ENCODE assay signal across 14 cellular contexts in the genomic region with DNA sequence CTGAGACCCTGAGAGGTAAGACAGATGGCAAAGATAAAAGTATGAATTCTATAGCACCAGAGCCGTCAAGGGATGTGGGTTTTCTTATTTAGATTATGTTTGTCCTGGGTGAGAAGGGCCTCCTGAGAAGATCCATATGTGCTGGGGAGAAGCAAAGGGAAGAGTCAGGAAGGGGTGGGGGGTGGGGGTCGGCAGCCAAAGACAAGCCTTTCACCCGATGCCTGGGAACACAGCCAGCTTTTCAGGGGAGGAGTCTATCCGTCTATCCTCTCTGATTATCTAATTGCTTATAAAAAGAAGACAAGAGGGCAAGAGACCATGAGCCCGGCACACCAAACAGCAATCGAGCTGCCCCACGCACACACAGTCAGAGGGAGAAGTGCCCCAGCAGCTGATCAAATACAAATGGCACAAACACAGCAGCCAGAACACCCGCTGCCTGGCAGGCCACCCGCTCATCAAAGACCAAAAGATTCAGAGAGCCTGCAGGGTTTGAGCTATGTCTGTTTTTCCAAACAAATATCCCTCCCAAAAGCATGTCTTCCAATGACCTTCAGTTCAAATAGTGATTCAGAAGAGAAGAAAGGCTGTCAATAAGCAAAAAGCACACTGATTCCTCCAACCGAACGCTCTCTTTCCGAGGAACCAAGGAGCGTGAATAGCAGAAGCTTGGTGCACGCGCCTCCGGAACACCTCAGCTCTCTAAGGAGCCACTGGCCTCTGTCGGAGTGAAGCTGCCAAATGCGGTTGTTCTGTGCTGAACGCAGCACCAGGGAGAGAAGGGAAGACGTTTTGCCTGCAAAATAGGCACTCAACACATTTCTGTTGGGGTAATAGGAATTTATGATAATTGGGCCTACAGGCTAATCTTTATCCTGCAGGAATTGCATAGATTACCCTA.
DNase-seq lines count a peak whose midpoint lies in the region; ATAC-seq, FAIRE-seq and TF ChIP-seq lines count a peak whose summit lies in the region.
"Had no signal": no experiment of that assay in that cellular context is flagged by ENCODE, and none has a peak within 500 bp of the region (broad histone marks: within the 10 kb centered on the region; RNA-seq: fewer than 3 reads in every experiment).

No MANE protein-coding gene starts in this region.

- intact Hi-C loops in esophagus muscularis mucosa (cut with DNase I): no loop called here
- intact Hi-C loops in posterior cingulate gyrus (cut with DNase I): no loop called here

- no peaks in the 10 kb centered on the region for H3K27me3 ChIP-seq in esophagus muscularis mucosa

- peaks cover 2% of the 10 kb centered on the region for H3K27me3 Mint-ChIP-seq in mesothelial cell of epicardium (ENCODE audit: low read depth)

- no peaks in the 10 kb centered on the region for H3K36me3 Mint-ChIP-seq in mesothelial cell of epicardium

- H3K4me3 Mint-ChIP-seq in mesothelial cell of epicardium: peak overlapping the region; percentile 25
- H3K4me3 Mint-ChIP-seq: stimulated activated naive CD8-positive, alpha-beta T cell treated with anti-CD3 and anti-CD28 coated beads, Interleukin-15, amount 100 ng/mL, for 72 hours had no signal

- no peaks in the 10 kb centered on the region for H3K36me3 ChIP-seq in esophagus muscularis mucosa
- H3K36me3 ChIP-seq: gastroesophageal sphincter, prostate gland had no signal

- no peak for TF ChIP-seq EP300 in esophagus muscularis mucosa (IDR thresholded peaks at IDR 0.05)

- H3K27ac ChIP-seq in esophagus muscularis mucosa (replicated peaks in 1 of 4): no peak overlapping the region
- H3K27ac ChIP-seq: gastroesophageal sphincter, prostate gland had no signal

- peak overlapping the region; percentile 60 for H3K27ac Mint-ChIP-seq in mesothelial cell of epicardium
- H3K27ac Mint-ChIP-seq: stimulated activated naive CD8-positive, alpha-beta T cell treated with anti-CD3 and anti-CD28 coated beads, Interleukin-15, amount 100 ng/mL, for 72 hours had no signal

- DNase-seq in DMS53 treated with DMSO at 0.1 percent for 48 hours (lab: John Stamatoyannopoulos, UW; ENCODE audit: unreplicated experiment): peak; percentile 57
- DNase-seq in NCI-H2029 treated with DMSO at 0.1 percent for 48 hours (lab: John Stamatoyannopoulos, UW): peak; percentile 68
- DNase-seq in SHP77 treated with DMSO at 0.1 percent for 48 hours (lab: John Stamatoyannopoulos, UW): peak; percentile 89
- DNase-seq in mesothelial cell of epicardium (ENCODE audit: low spot score in 2 of 2, unreplicated experiment in 2 of 2): no peak
- DNase-seq in esophagus muscularis mucosa (ENCODE audit: extremely low spot score): no peak
- DNase-seq in GM19239 (ENCODE audit: insufficient read length, low spot score): no peak
- DNase-seq in posterior cingulate gyrus: no peak
- DNase-seq: AML-193; MV-4-11; stimulated activated CD4-positive, alpha-beta T cell treated with anti-CD3 and anti-CD28 coated beads, Interleukin-4, amount 100 ng/mL, for 4 hours; stimulated activated naive CD8-positive, alpha-beta T cell treated with anti-CD3 and anti-CD28 coated beads, Interleukin-15, amount 100 ng/mL, for 72 hours had no signal

- TF ChIP-seq CTCF in mesothelial cell of epicardium (IDR thresholded peaks at IDR 0.05; ENCODE audit: unreplicated experiment) (no peak), esophagus muscularis mucosa (IDR thresholded peaks at IDR 0.05) (no peak)

- peaks cover 0 to 5% (median 0%) of the 10 kb centered on the region in 4 donors for H3K4me1 ChIP-seq in esophagus muscularis mucosa
- H3K4me1 ChIP-seq: prostate gland had no signal

- WGBS in esophagus muscularis mucosa: 26% methylated on average over 18 of the region's 20 CpGs

- H3K4me3 ChIP-seq in esophagus muscularis mucosa: no peak overlapping the region
- H3K4me3 ChIP-seq: gastroesophageal sphincter, prostate gland had no signal

- no peak for TF ChIP-seq POLR2A in esophagus muscularis mucosa (IDR thresholded peaks at IDR 0.05; ENCODE audit: low read depth)

- no peak for ATAC-seq in GM19395 (IDR thresholded peaks at IDR 0.05; ENCODE audit: unreplicated experiment)
- ATAC-seq: gastroesophageal sphincter; stimulated activated naive CD8-positive, alpha-beta T cell treated with anti-CD3 and anti-CD28 coated beads, Interleukin-15, amount 100 ng/mL, for 72 hours had no signal

- no peaks in the 10 kb centered on the region for H3K9me3 ChIP-seq in esophagus muscularis mucosa
- H3K9me3 ChIP-seq: gastroesophageal sphincter, prostate gland had no signal

- H3K4me1 Mint-ChIP-seq in mesothelial cell of epicardium: peaks cover 31% of the 10 kb centered on the region
- H3K4me1 Mint-ChIP-seq: stimulated activated naive CD8-positive, alpha-beta T cell treated with anti-CD3 and anti-CD28 coated beads, Interleukin-15, amount 100 ng/mL, for 72 hours had no signal

- H3K9me3 Mint-ChIP-seq in mesothelial cell of epicardium: no peaks in the 10 kb centered on the region

- no peak for FAIRE-seq in GM19239 (lab: Jason Lieb, UNC)

Comparison
In these comparisons a context has a peak if more than half of its experiments do, and no peak if none do; other contexts are left out.
1. DNase-seq: peak in DMS53 treated with DMSO at 0.1 percent for 48 hours (single experiment), NCI-H2029 treated with DMSO at 0.1 percent for 48 hours (single experiment) and SHP77 treated with DMSO at 0.1 percent for 48 hours (single experiment); none in mesothelial cell of epicardium (0 of 2), esophagus muscularis mucosa (single experiment), GM19239 (single experiment) and posterior cingulate gyrus (0 of 10).